ENCODE assay signal across 8 cellular contexts in the genomic region with DNA sequence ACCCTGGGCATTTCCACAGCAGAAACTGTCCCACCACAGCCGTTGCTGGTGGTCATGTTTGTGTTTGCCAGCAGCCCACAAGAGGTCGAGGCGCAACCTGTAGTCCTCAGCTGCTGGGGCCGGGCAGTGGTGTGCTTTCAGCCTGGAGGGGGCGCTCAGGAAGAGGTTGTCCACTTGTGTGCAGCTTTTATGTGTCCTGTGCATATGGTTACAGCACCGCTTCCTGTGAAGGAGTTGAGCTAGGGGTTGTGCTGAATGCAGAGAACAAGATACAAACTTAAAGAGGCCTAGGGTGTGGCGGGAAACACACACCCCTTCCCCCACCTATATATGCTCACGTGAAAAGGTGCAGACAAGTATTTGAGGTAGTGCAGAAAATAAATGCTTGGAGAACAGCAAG. TPM values are rescaled to one million over a fixed set of nuclear protein-coding genes. Genes with fewer than 3 reads are reported as not detected.
A peak's percentile ranks its signal among the peaks of the same experiment; 100 is the strongest.
DNase-seq lines count a peak whose midpoint lies in the region; TF ChIP-seq lines count a peak whose summit lies in the region.

No MANE protein-coding gene starts in this region.

- no peaks in the 10 kb centered on the region for H3K9me3 Mint-ChIP-seq in activated CD4-positive, alpha-beta memory T cell treated with anti-CD3 and anti-CD28 coated beads, Interleukin-2, amount 10 ng/mL, durations not matched to agents 7 days and 5 days

- DNase-seq in DMS53 (lab: John Stamatoyannopoulos, UW) (peak; percentile 41), DMS53 treated with DMSO at 0.1 percent for 48 hours (lab: John Stamatoyannopoulos, UW; ENCODE audit: unreplicated experiment) (no peak), erythroblast (lab: John Stamatoyannopoulos, UW) (peak; percentile 18 to 36), testis (no peak), NCI-H128 (lab: John Stamatoyannopoulos, UW; ENCODE audit: unreplicated experiment) (no peak), CD1c-positive myeloid dendritic cell (ENCODE audit: extremely low spot score) (no peak), spleen (no peak)
- DNase-seq in activated CD4-positive, alpha-beta memory T cell treated with anti-CD3 and anti-CD28 coated beads, Interleukin-2, amount 10 ng/mL, durations not matched to agents 7 days and 5 days, result peak; percentile 78

- TF ChIP-seq POLR2A in erythroblast (IDR thresholded peaks at IDR 0.05; ENCODE audit: low read length), result no peak
- no peak for TF ChIP-seq POLR2A in testis (IDR thresholded peaks at IDR 0.05)
- no peak for TF ChIP-seq POLR2A in spleen (IDR thresholded peaks at IDR 0.05)

- peaks cover 71% of the 10 kb centered on the region for H3K4me1 ChIP-seq in testis
- H3K4me1 ChIP-seq in spleen, result peaks cover 12 to 96% (median 66%) of the 10 kb centered on the region in 6 donors

- H3K4me1 Mint-ChIP-seq in activated CD4-positive, alpha-beta memory T cell treated with anti-CD3 and anti-CD28 coated beads, Interleukin-2, amount 10 ng/mL, durations not matched to agents 7 days and 5 days, result peaks cover 65% of the 10 kb centered on the region

- H3K36me3 ChIP-seq in testis (ENCODE audit: low read depth, missing control alignments), result no peaks in the 10 kb centered on the region
- H3K36me3 ChIP-seq in spleen, result peaks cover 0 to 6% (median 0%) of the 10 kb centered on the region in 6 donors

- H3K27me3 Mint-ChIP-seq in activated CD4-positive, alpha-beta memory T cell treated with anti-CD3 and anti-CD28 coated beads, Interleukin-2, amount 10 ng/mL, durations not matched to agents 7 days and 5 days, result no peaks in the 10 kb centered on the region

- H3K27me3 ChIP-seq in testis (no peaks in the 10 kb centered on the region), spleen (replicated peaks in 1 of 7) (no peaks in the 10 kb centered on the region)

- peak overlapping the region; percentile 73 for H3K27ac Mint-ChIP-seq in activated CD4-positive, alpha-beta memory T cell treated with anti-CD3 and anti-CD28 coated beads, Interleukin-2, amount 10 ng/mL, durations not matched to agents 7 days and 5 days

- H3K36me3 Mint-ChIP-seq in activated CD4-positive, alpha-beta memory T cell treated with anti-CD3 and anti-CD28 coated beads, Interleukin-2, amount 10 ng/mL, durations not matched to agents 7 days and 5 days (ENCODE audit: low read depth), result peaks cover 4% of the 10 kb centered on the region

- H3K4me3 Mint-ChIP-seq in activated CD4-positive, alpha-beta memory T cell treated with anti-CD3 and anti-CD28 coated beads, Interleukin-2, amount 10 ng/mL, durations not matched to agents 7 days and 5 days, result peak overlapping the region; percentile 22

- H3K9me3 ChIP-seq in testis (no peaks in the 10 kb centered on the region), spleen (no peaks in the 10 kb centered on the region)

- intact Hi-C loops in testis (cut with DNase I; ENCODE audit: low total_unique reads) (no loop called here), spleen (cut with DNase I; ENCODE audit: low total_unique reads) (no loop called here)

- no peak overlapping the region for H3K4me3 ChIP-seq in testis
- no peak overlapping the region for H3K4me3 ChIP-seq in spleen

- peak overlapping the region; percentile 50 to 69 for H3K27ac ChIP-seq in testis
- H3K27ac ChIP-seq in spleen, result peak overlapping the region in 4 of 8 donors; percentile 63 to 82 (median 74)

- POLR2A ChIA-PET in activated CD4-positive, alpha-beta memory T cell treated with anti-CD3 and anti-CD28 coated beads, Interleukin-2, amount 10 ng/mL, durations not matched to agents 7 days and 5 days (lab: Charles Lee), result interaction anchor here (0.8 to 2.6 kb wide), 6 partner anchors 10 to 237 kb away, joined by 3 to 28 read pairs (median 4); a partner anchor contains a TSS

- 74 to 82% methylated on average over 7 to 8 of the region's 8 CpGs for WGBS in testis, 2 donors
- 47 to 64% (median 57%) methylated on average over 8 of the region's 8 CpGs for WGBS in spleen, 5 donors

- CTCF ChIA-PET in activated CD4-positive, alpha-beta memory T cell treated with anti-CD3 and anti-CD28 coated beads, Interleukin-2, amount 10 ng/mL, durations not matched to agents 7 days and 5 days (lab: Charles Lee), result interaction anchor here (0.6 to 7.2 kb wide), 35 partner anchors 10 to 506 kb away, joined by 3 to 91 read pairs (median 5); a partner anchor contains a TSS

- TF ChIP-seq CTCF in testis (IDR thresholded peaks at IDR 0.05) (no peak), spleen (IDR thresholded peaks at IDR 0.05 in 8 of 11, conservative IDR thresholded peaks at IDR 0.05 in 3 of 11) (peak in 5 of 11 experiments; percentile 10 to 62 (median 26))

RNA-seq across cellular contexts. Expression of a gene that starts 29.5 kb away (rescaled TPM):
- total RNA-seq in activated CD4-positive, alpha-beta memory T cell treated with anti-CD3 and anti-CD28 coated beads, Interleukin-2, amount 10 ng/mL, durations not matched to agents 7 days and 5 days, result 10 to 100 TPM; 66.8 to 69.4 TPM
- total RNA-seq in testis (10 to 100 TPM; 53.9 to 65.3 TPM), spleen (100 to 1,000 TPM in 5 of 7 donors, 10 to 100 TPM in 2; 74.2 to 227 (median 145) TPM)
- polyA plus RNA-seq in testis (ENCODE audit: insufficient read depth, low read depth, low replicate concordance) (31.7 TPM), spleen (10 to 100 TPM in 1 of 3 donors, 1 to 10 TPM in 2; 6.3 to 20.9 (median 8.8) TPM)

Comparison
In these comparisons a context has a peak if more than half of its experiments do, and no peak if none do; other contexts are left out.
1. DNase-seq: peak in DMS53 (single experiment), activated CD4-positive, alpha-beta memory T cell treated with anti-CD3 and anti-CD28 coated beads, Interleukin-2, amount 10 ng/mL, durations not matched to agents 7 days and 5 days (single experiment) and erythroblast (2 of 2); none in DMS53 treated with DMSO at 0.1 percent for 48 hours (single experiment), testis (single experiment), NCI-H128 (single experiment), CD1c-positive myeloid dendritic cell (single experiment) and spleen (single experiment).